In the genomic region with DNA sequence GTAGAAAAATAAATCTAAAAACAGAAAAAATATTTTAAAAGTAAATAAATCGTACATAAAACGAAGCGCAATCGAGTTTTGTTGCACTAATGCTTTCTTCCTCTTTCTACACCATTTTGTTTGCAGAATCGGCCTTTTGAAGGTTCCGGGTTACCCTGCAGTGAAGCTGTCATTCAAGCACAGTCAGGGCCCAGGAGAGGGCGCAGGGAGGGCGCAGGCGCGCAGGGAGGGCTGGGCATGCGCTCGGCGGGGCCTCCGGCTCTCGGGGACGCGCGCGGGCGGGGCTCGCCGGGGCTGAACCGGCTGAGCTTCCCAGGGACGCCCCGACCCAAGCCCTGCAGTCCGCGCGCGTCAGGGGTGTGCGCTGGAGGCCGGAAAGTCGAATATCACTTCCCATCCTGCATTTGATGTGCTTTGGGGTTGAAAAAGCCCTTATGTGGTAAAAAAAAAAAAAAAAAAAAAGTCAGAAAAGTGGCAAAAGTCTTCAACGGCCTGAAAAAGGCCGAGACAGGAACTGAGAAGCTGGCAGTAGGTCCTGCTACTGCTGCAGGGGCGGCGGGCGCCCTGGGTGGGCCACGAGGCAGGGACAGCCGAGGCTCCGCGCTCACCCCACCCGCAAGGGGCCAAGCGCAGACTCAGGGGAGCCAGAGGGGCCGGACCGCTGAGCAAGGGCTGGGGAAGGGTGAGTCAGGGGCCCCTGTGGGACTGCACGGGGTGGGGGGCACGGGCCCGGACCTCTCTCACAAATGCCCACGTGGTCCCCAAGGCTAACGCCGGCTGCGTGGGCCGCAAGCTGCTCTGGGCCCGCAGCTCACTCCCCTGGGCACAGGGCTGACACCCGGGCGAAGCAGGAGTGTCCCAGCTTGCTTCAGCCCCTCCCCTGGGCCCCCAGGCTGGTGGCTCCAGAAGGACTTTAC, we compare ENCODE assay signal across 8 cellular contexts. TPM values are rescaled to one million over a fixed set of nuclear protein-coding genes. Genes with fewer than 3 reads are reported as not detected.
A peak's percentile ranks its signal among the peaks of the same experiment; 100 is the strongest.
DNase-seq lines count a peak whose midpoint lies in the region; ATAC-seq and TF ChIP-seq lines count a peak whose summit lies in the region.

No MANE protein-coding gene starts in this region.

- H2BK5ac ChIP-seq in IMR-90 (ENCODE audit: low read depth, low read length, poor library complexity, severe bottlenecking), result peak overlapping the region; percentile 98

- peak overlapping the region; percentile 93 to 97 for H4K8ac ChIP-seq in IMR-90 (ENCODE audit: low read depth in 2 of 2, low read length in 2 of 2)

- ATAC-seq in GM21529 (IDR thresholded peaks at IDR 0.05; ENCODE audit: unreplicated experiment) (peak; percentile 99), IMR-90 (ENCODE audit: low read depth) (peak; percentile 95), gastroesophageal sphincter (peak; percentile 93)

- peak overlapping the region; percentile 79 for H3K27ac Mint-ChIP-seq in activated naive CD4-positive, alpha-beta T cell treated with anti-CD3 and anti-CD28 coated beads for 36 hours

- peak overlapping the region; percentile 54 for H3K56ac ChIP-seq in IMR-90 (ENCODE audit: extremely low read depth, insufficient read depth, low read length)

- H3K4ac ChIP-seq in IMR-90 (ENCODE audit: low read depth, low read length), result peak overlapping the region; percentile 96

- TF ChIP-seq CTCF in IMR-90 (conservative IDR thresholded peaks at IDR 0.05; ENCODE audit: low read depth, low read length) (peak; percentile 48), gastroesophageal sphincter (IDR thresholded peaks at IDR 0.05) (peak in 3 of 4 experiments; percentile 28 to 70 (median 48))

- H3K36me3 ChIP-seq in IMR-90 (ENCODE audit: control insufficient read depth, insufficient read depth, low read length) (peaks cover 4% of the 10 kb centered on the region; the same call in 1 of the 2 replicates), SJSA1 (no peaks in the 10 kb centered on the region), gastroesophageal sphincter (no peaks in the 10 kb centered on the region), neuron (ENCODE audit: insufficient read depth, low read length) (no peaks in the 10 kb centered on the region), stomach smooth muscle (ENCODE audit: control insufficient read depth in 2 of 2, insufficient read depth in 2 of 2, low read length in 2 of 2) (no peaks in the 10 kb centered on the region)

- H3K9me1 ChIP-seq in IMR-90 (ENCODE audit: insufficient read depth, low read length), result peaks cover 14% of the 10 kb centered on the region

- H3K23ac ChIP-seq in IMR-90 (ENCODE audit: low read depth, low read length), result peak overlapping the region; percentile 69; the same call in 1 of the 2 replicates

- no peaks in the 10 kb centered on the region for H4K20me1 ChIP-seq in IMR-90 (ENCODE audit: insufficient read depth, low read length)

- peak overlapping the region; percentile 59 for H3K9ac ChIP-seq in IMR-90 (ENCODE audit: low read depth, low read length)
- peak overlapping the region; percentile 56 to 73 for H3K9ac ChIP-seq in stomach smooth muscle (ENCODE audit: low read length in 2 of 2)

- no peaks in the 10 kb centered on the region for H3K9me3 ChIP-seq in IMR-90 (ENCODE audit: control insufficient read depth, insufficient read depth, low read length)
- H3K9me3 ChIP-seq in SJSA1 (replicated peaks), result no peaks in the 10 kb centered on the region
- no peaks in the 10 kb centered on the region for H3K9me3 ChIP-seq in gastroesophageal sphincter
- H3K9me3 ChIP-seq in neuron (ENCODE audit: low read length), result no peaks in the 10 kb centered on the region
- no peaks in the 10 kb centered on the region for H3K9me3 ChIP-seq in stomach smooth muscle (ENCODE audit: control insufficient read depth in 2 of 2, low read length in 2 of 2)

- no peaks in the 10 kb centered on the region for H3K9me3 Mint-ChIP-seq in activated naive CD4-positive, alpha-beta T cell treated with anti-CD3 and anti-CD28 coated beads for 36 hours

- dilution Hi-C loops in IMR-90 (cut with HindIII; ENCODE audit: low sequenced_read_pairs, unreplicated experiment), result no loop called here

- TF ChIP-seq RAD21 in IMR-90 (IDR thresholded peaks at IDR 0.05; ENCODE audit: low read length), result peak; percentile 30

- no peaks in the 10 kb centered on the region for H3K27me3 ChIP-seq in IMR-90 (ENCODE audit: control insufficient read depth, insufficient read depth, low read length)
- no peaks in the 10 kb centered on the region for H3K27me3 ChIP-seq in SJSA1 (replicated peaks)
- no peaks in the 10 kb centered on the region for H3K27me3 ChIP-seq in gastroesophageal sphincter
- H3K27me3 ChIP-seq in neuron (ENCODE audit: insufficient read depth, low read length), result no peaks in the 10 kb centered on the region
- no peaks in the 10 kb centered on the region for H3K27me3 ChIP-seq in stomach smooth muscle (ENCODE audit: control insufficient read depth in 1 of 2, insufficient read depth in 2 of 2, low read length in 2 of 2)

- POLR2A ChIA-PET in IMR-90 (lab: Charles Lee; ENCODE audit: unreplicated experiment), result interaction anchor here (0.6 kb wide), 1 partner anchor 47 kb away, joined by 3 read pairs; no protein-coding TSS in a partner anchor

- H3K27ac ChIP-seq in IMR-90 (ENCODE audit: insufficient read depth, low read length) (peak overlapping the region; percentile 95), SJSA1 (peak overlapping the region; percentile 81), gastroesophageal sphincter (peak overlapping the region; percentile 60 to 94 (median 89)), stomach smooth muscle (ENCODE audit: low read length) (peak overlapping the region; percentile 97)

- H2BK120ac ChIP-seq in IMR-90 (ENCODE audit: low read depth, low read length), result peak overlapping the region; percentile 98

- peak overlapping the region; percentile 44; the same call in 1 of the 2 replicates for H3K4me2 ChIP-seq in IMR-90 (ENCODE audit: low read depth, low read length)

- H3K27me3 Mint-ChIP-seq in activated naive CD4-positive, alpha-beta T cell treated with anti-CD3 and anti-CD28 coated beads for 36 hours (ENCODE audit: low read depth), result no peaks in the 10 kb centered on the region

- H3K4me1 ChIP-seq in IMR-90 (ENCODE audit: control insufficient read depth, insufficient read depth, low read length) (peaks cover 19% of the 10 kb centered on the region), SJSA1 (replicated peaks) (peaks cover 30% of the 10 kb centered on the region), gastroesophageal sphincter (peaks cover 7 to 42% (median 19%) of the 10 kb centered on the region in 3 donors), neuron (ENCODE audit: insufficient read depth, low read length) (peaks cover 4% of the 10 kb centered on the region), stomach smooth muscle (ENCODE audit: control insufficient read depth, insufficient read depth, low read length) (peaks cover 24% of the 10 kb centered on the region)

- intact Hi-C loops in IMR-90 (cut with micrococcal nuclease), result no loop called here
- intact Hi-C loops in activated naive CD4-positive, alpha-beta T cell treated with anti-CD3 and anti-CD28 coated beads for 36 hours (cut with micrococcal nuclease), result loop anchor here (1.0 to 5.0 kb wide), 5 partner anchors 25 to 1339 kb away; partner anchors contain the start of genes DYNLT2, ERMARD, PSMB1 and TBP

- 53% methylated on average over 21 of the region's 56 CpGs; no CpG with 5 or more reads in 1 of the 2 experiments for WGBS in IMR-90 (ENCODE audit: extremely low coverage in 2 of 2, insufficient read length in 1 of 2), 2 experiments
- WGBS in gastroesophageal sphincter (ENCODE audit: low coverage in 1 of 2), 2 donors, result 8 to 37% methylated on average over 4 to 23 of the region's 56 CpGs

- in situ Hi-C loops in IMR-90 (cut with MboI; ENCODE audit: low sequenced_read_pairs), result no loop called here

- H2AK9ac ChIP-seq in IMR-90 (replicated peaks; ENCODE audit: low read depth, low read length, poor library complexity), result peak overlapping the region; percentile 86

- CTCF ChIA-PET in IMR-90 (lab: Yijun Ruan, JAX), result interaction anchor here (1.0 to 1.1 kb wide), 2 partner anchors 39 to 277 kb away, joined by 3 to 4 read pairs; no protein-coding TSS in a partner anchor
- CTCF ChIA-PET in activated naive CD4-positive, alpha-beta T cell treated with anti-CD3 and anti-CD28 coated beads for 36 hours (lab: Charles Lee), result no interaction called here

- peak overlapping the region; percentile 61 for H3K4me3 Mint-ChIP-seq in activated naive CD4-positive, alpha-beta T cell treated with anti-CD3 and anti-CD28 coated beads for 36 hours

- peak overlapping the region; percentile 98 for H2AK5ac ChIP-seq in IMR-90 (ENCODE audit: low read depth, low read length)

- H3K36me3 Mint-ChIP-seq in activated naive CD4-positive, alpha-beta T cell treated with anti-CD3 and anti-CD28 coated beads for 36 hours (ENCODE audit: low read depth), result peaks cover 2% of the 10 kb centered on the region

- DNase-seq in DMS 273 treated with DMSO at 0.1 percent for 48 hours (lab: John Stamatoyannopoulos, UW) (peak; percentile 79), IMR-90 (peak; percentile 84), SJSA1 (ENCODE audit: low read depth in 1 of 2, low spot score in 2 of 2) (peak; percentile 88 to 92)
- DNase-seq in activated naive CD4-positive, alpha-beta T cell treated with anti-CD3 and anti-CD28 coated beads for 36 hours, result peak; percentile 93

- H2BK20ac ChIP-seq in IMR-90 (ENCODE audit: low read depth, low read length), result peak overlapping the region; percentile 98

- TF ChIP-seq EP300 in gastroesophageal sphincter (IDR thresholded peaks at IDR 0.05), result no peak

- BruUV-seq in IMR-90 (replicated peaks; lab: Mats Ljungman, UMichigan), result no TSS peak

- H2BK15ac ChIP-seq in IMR-90 (ENCODE audit: low read depth, low read length), result peak overlapping the region; percentile 96; the same call in 2 of the 3 replicates

- peak overlapping the region; percentile 98 for H3K18ac ChIP-seq in IMR-90 (ENCODE audit: low read depth, low read length)

- peak overlapping the region; percentile 86 for H2AFZ ChIP-seq in IMR-90 (replicated peaks; ENCODE audit: low read length, poor library complexity)
- H2AFZ ChIP-seq in neuron (ENCODE audit: low read depth, low read length), result peak overlapping the region; percentile 75

- H3K14ac ChIP-seq in IMR-90 (replicated peaks; ENCODE audit: low read depth, low read length), result peak overlapping the region; percentile 90

- H4K5ac ChIP-seq in IMR-90 (ENCODE audit: low read depth, low read length), result peak overlapping the region; percentile 97

- H3K4me3 ChIP-seq in IMR-90 (ENCODE audit: insufficient read depth, low read depth, low read length) (no peak overlapping the region; the same call in 1 of the 2 replicates), SJSA1 (peak overlapping the region; percentile 12), gastroesophageal sphincter (peak overlapping the region; percentile 6 to 45), neuron (ENCODE audit: low read length) (peak overlapping the region; percentile 40), stomach smooth muscle (ENCODE audit: low read length in 2 of 2) (peak overlapping the region; percentile 23 to 52)

- H3K79me1 ChIP-seq in IMR-90 (ENCODE audit: low read depth in 1 of 2, low read length in 2 of 2), result peaks cover 0 to 19% of the 10 kb centered on the region in 2 experiments; a peak in 2 of 4 replicates

- peak overlapping the region; percentile 99 for H4K91ac ChIP-seq in IMR-90 (ENCODE audit: insufficient read depth, low read depth, low read length)

- TF ChIP-seq POLR2A in IMR-90 (IDR thresholded peaks at IDR 0.05; ENCODE audit: low read depth, low read length) (0 out of 2 replicates have a peak, but pooled peaks have one; percentile 24), gastroesophageal sphincter (IDR thresholded peaks at IDR 0.05) (no peak)

- peaks cover 8% of the 10 kb centered on the region for H3K4me1 Mint-ChIP-seq in activated naive CD4-positive, alpha-beta T cell treated with anti-CD3 and anti-CD28 coated beads for 36 hours (ENCODE audit: low read depth)

RNA-seq across cellular contexts. Expression of gene THBS2, which starts 40.5 kb away (rescaled TPM):
- total RNA-seq in IMR-90 (2012; rRNA removed), result 101 and 113 TPM in 2 replicates
- polyA plus RNA-seq in IMR-90 (2012; rRNA removed), result 97.3 and 106 TPM in 2 replicates
- polyA plus RNA-seq in IMR-90 (2012; cell fraction: cytosol; rRNA removed), result 99.4 and 135 TPM in 2 replicates
- polyA plus RNA-seq in IMR-90 (2012; cell fraction: nucleus; rRNA removed; ENCODE audit: low replicate concordance), result 137 and 172 TPM in 2 replicates
- total RNA-seq in SJSA1 (2014; rRNA removed; shearing (Covaris generic)), result not detected in 2 replicates
- not detected for total RNA-seq in activated naive CD4-positive, alpha-beta T cell treated with anti-CD3 and anti-CD28 coated beads for 36 hours
- total RNA-seq in gastroesophageal sphincter, result 10 to 100 TPM; 21.5 to 41.9 (median 35.7) TPM

Comparison
In these comparisons a context has a peak if more than half of its experiments do, and no peak if none do; other contexts are left out.
1. RNA of gene THBS2, which starts 40.5 kb away (total RNA-seq): 101 to 113 TPM in IMR-90 and 21.5 to 41.9 TPM in gastroesophageal sphincter; not detected in activated naive CD4-positive, alpha-beta T cell treated with anti-CD3 and anti-CD28 coated beads for 36 hours and not detected in SJSA1; every median in the first group is over 10 times any median in the second.
2. Peak in every context shown above with its lines, with median percentiles within 50 percentile points of each other: DNase-seq, ATAC-seq and H3K27ac ChIP-seq.